Comparison of ENCODE assay signal across 14 cellular contexts in the genomic region with DNA sequence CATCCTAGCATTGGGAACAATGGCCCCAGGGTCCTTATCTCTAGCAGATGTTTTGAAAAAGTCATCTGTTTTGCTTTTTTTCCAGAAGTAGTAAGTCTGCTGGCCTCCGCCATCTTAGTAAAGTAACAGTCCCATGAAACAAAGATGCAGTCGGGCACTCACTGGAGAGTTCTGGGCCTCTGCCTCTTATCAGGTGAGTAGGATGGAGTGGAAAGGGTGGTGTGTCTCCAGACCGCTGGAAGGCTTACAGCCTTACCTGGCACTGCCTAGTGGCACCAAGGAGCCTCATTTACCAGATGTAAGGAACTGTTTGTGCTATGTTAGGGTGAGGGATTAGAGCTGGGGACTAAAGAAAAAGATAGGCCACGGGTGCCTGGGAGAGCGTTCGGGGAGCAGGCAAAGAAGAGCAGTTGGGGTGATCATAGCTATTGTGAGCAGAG. TPM values are rescaled to one million over a fixed set of nuclear protein-coding genes. Genes with fewer than 3 reads are reported as not detected.
DNase-seq lines count a peak whose midpoint lies in the region; ATAC-seq and TF ChIP-seq lines count a peak whose summit lies in the region.
"Had no signal": no experiment of that assay in that cellular context is flagged by ENCODE, and none has a peak within 500 bp of the region (broad histone marks: within the 10 kb centered on the region; RNA-seq: fewer than 3 reads in every experiment).

No MANE protein-coding gene starts in this region.

- peak in 3 of 5 donors; percentile 71 to 79 (median 76) for DNase-seq in CD4-positive, alpha-beta memory T cell
- no peak for DNase-seq in activated naive CD4-positive, alpha-beta T cell treated with anti-CD3 and anti-CD28 coated beads, Interleukin-2, amount 10 ng/mL, durations not matched to agents 7 days and 5 days
- no peak for DNase-seq in natural killer cell treated with Interleukin-12 subunit alpha and Interleukin-12 subunit beta and Interleukin-15 and Interleukin-18, amount 100 ng/mL, for 72 hours (ENCODE audit: low spot score)
- DNase-seq in COLO829 (ENCODE audit: low spot score), result no peak
- no peak for DNase-seq in NCI-H774 (lab: John Stamatoyannopoulos, UW)
- no peak for DNase-seq in SW480 (ENCODE audit: low spot score)
- DNase-seq: heart right ventricle, NCI-H2029, nucleus accumbens had no signal

- no peak for TF ChIP-seq CTCF in SU-DHL-6 (IDR thresholded peaks at IDR 0.05; ENCODE audit: insufficient read depth, low read length, poor library complexity, severe bottlenecking)

- H3K4me3 ChIP-seq in CD4-positive, alpha-beta memory T cell (ENCODE audit: low read length in 2 of 2), result peak overlapping the region; percentile 96 to 97
- no peak overlapping the region for H3K4me3 ChIP-seq in SU-DHL-6 (ENCODE audit: insufficient read depth, low read length, poor library complexity, severe bottlenecking)
- H3K4me3 ChIP-seq: breast epithelium had no signal

- H3K27me3 ChIP-seq in CD4-positive, alpha-beta memory T cell (ENCODE audit: insufficient read depth, low read length), result no peaks in the 10 kb centered on the region
- no peaks in the 10 kb centered on the region for H3K27me3 ChIP-seq in SU-DHL-6 (ENCODE audit: low read length)

- no peaks in the 10 kb centered on the region for H3K9me3 Mint-ChIP-seq in CD4-positive, alpha-beta memory T cell
- no peaks in the 10 kb centered on the region for H3K9me3 Mint-ChIP-seq in activated naive CD4-positive, alpha-beta T cell treated with anti-CD3 and anti-CD28 coated beads, Interleukin-2, amount 10 ng/mL, durations not matched to agents 7 days and 5 days
- no peaks in the 10 kb centered on the region for H3K9me3 Mint-ChIP-seq in natural killer cell treated with Interleukin-12 subunit alpha and Interleukin-12 subunit beta and Interleukin-15 and Interleukin-18, amount 100 ng/mL, for 72 hours

- H3K9me2 ChIP-seq in SU-DHL-6 (replicated peaks; ENCODE audit: insufficient read depth, low read length), result no peaks in the 10 kb centered on the region

- peaks cover 42 to 50% of the 10 kb centered on the region in 2 donors for H3K36me3 Mint-ChIP-seq in CD4-positive, alpha-beta memory T cell
- H3K36me3 Mint-ChIP-seq in activated naive CD4-positive, alpha-beta T cell treated with anti-CD3 and anti-CD28 coated beads, Interleukin-2, amount 10 ng/mL, durations not matched to agents 7 days and 5 days, result peaks cover 46% of the 10 kb centered on the region
- peaks cover 15% of the 10 kb centered on the region for H3K36me3 Mint-ChIP-seq in natural killer cell treated with Interleukin-12 subunit alpha and Interleukin-12 subunit beta and Interleukin-15 and Interleukin-18, amount 100 ng/mL, for 72 hours

- peak overlapping the region; percentile 37 for H2AFZ ChIP-seq in SU-DHL-6 (ENCODE audit: low read depth, low read length, severe bottlenecking)

- H3K27me3 Mint-ChIP-seq in CD4-positive, alpha-beta memory T cell, result no peaks in the 10 kb centered on the region
- peaks cover 4% of the 10 kb centered on the region for H3K27me3 Mint-ChIP-seq in activated naive CD4-positive, alpha-beta T cell treated with anti-CD3 and anti-CD28 coated beads, Interleukin-2, amount 10 ng/mL, durations not matched to agents 7 days and 5 days
- H3K27me3 Mint-ChIP-seq in natural killer cell treated with Interleukin-12 subunit alpha and Interleukin-12 subunit beta and Interleukin-15 and Interleukin-18, amount 100 ng/mL, for 72 hours, result no peaks in the 10 kb centered on the region

- H3K9ac ChIP-seq in SU-DHL-6 (ENCODE audit: low read length), result no peak overlapping the region

- ATAC-seq in natural killer cell treated with Interleukin-12 subunit alpha and Interleukin-12 subunit beta and Interleukin-15 and Interleukin-18, amount 100 ng/mL, for 72 hours, result peak in 1 of 2 donors; percentile 60
- no peak for ATAC-seq in HG03354 (IDR thresholded peaks at IDR 0.05; ENCODE audit: poor library complexity, severe bottlenecking, unreplicated experiment)
- ATAC-seq: heart right ventricle, left lobe of liver had no signal

- POLR2A ChIA-PET in CD4-positive, alpha-beta memory T cell (lab: Charles Lee; ENCODE audit: partially characterized antibody), result interaction anchor here (0.8 to 5.8 kb wide), 14 partner anchors 9 to 138 kb away, joined by 3 to 45 read pairs (median 7); partner anchors contain the start of genes JAML, MPZL3 and UBE4A

- no peaks in the 10 kb centered on the region for H3K9me3 ChIP-seq in CD4-positive, alpha-beta memory T cell (ENCODE audit: control insufficient read depth in 1 of 2, low read length in 2 of 2)
- no peaks in the 10 kb centered on the region for H3K9me3 ChIP-seq in SU-DHL-6 (ENCODE audit: insufficient read depth, low read length)
- H3K9me3 ChIP-seq: breast epithelium, heart right ventricle had no signal

- H3K4me3 Mint-ChIP-seq in CD4-positive, alpha-beta memory T cell, result peak overlapping the region; percentile 99 to 100 (median 100)
- H3K4me3 Mint-ChIP-seq in activated naive CD4-positive, alpha-beta T cell treated with anti-CD3 and anti-CD28 coated beads, Interleukin-2, amount 10 ng/mL, durations not matched to agents 7 days and 5 days, result peak overlapping the region; percentile 98
- H3K4me3 Mint-ChIP-seq in natural killer cell treated with Interleukin-12 subunit alpha and Interleukin-12 subunit beta and Interleukin-15 and Interleukin-18, amount 100 ng/mL, for 72 hours, result peak overlapping the region; percentile 89

- H4K20me1 ChIP-seq in SU-DHL-6 (ENCODE audit: low read depth, low read length), result no peaks in the 10 kb centered on the region

- peaks cover 9% of the 10 kb centered on the region for H3K36me3 ChIP-seq in CD4-positive, alpha-beta memory T cell (ENCODE audit: insufficient read depth, low read length)
- no peaks in the 10 kb centered on the region for H3K36me3 ChIP-seq in SU-DHL-6 (ENCODE audit: low read length)
- H3K36me3 ChIP-seq: breast epithelium, heart right ventricle had no signal

- no peaks in the 10 kb centered on the region for H3F3A ChIP-seq in SU-DHL-6 (ENCODE audit: insufficient read depth)

- H3K27ac ChIP-seq in CD4-positive, alpha-beta memory T cell (ENCODE audit: low read depth, low read length), result peak overlapping the region; percentile 91
- no peak overlapping the region for H3K27ac ChIP-seq in SU-DHL-6 (ENCODE audit: low read depth, low read length)
- H3K27ac ChIP-seq: breast epithelium had no signal

- no peak overlapping the region for H3K4me2 ChIP-seq in SU-DHL-6 (ENCODE audit: low read depth, low read length, poor library complexity, severe bottlenecking)

- H3K27ac Mint-ChIP-seq in CD4-positive, alpha-beta memory T cell, result peak overlapping the region; percentile 98 to 100 (median 99)
- peak overlapping the region; percentile 99 for H3K27ac Mint-ChIP-seq in activated naive CD4-positive, alpha-beta T cell treated with anti-CD3 and anti-CD28 coated beads, Interleukin-2, amount 10 ng/mL, durations not matched to agents 7 days and 5 days
- H3K27ac Mint-ChIP-seq in natural killer cell treated with Interleukin-12 subunit alpha and Interleukin-12 subunit beta and Interleukin-15 and Interleukin-18, amount 100 ng/mL, for 72 hours, result peak overlapping the region; percentile 93 to 96

- peaks cover 46 to 95% (median 67%) of the 10 kb centered on the region in 4 donors for H3K4me1 Mint-ChIP-seq in CD4-positive, alpha-beta memory T cell
- H3K4me1 Mint-ChIP-seq in activated naive CD4-positive, alpha-beta T cell treated with anti-CD3 and anti-CD28 coated beads, Interleukin-2, amount 10 ng/mL, durations not matched to agents 7 days and 5 days, result peaks cover 65% of the 10 kb centered on the region
- H3K4me1 Mint-ChIP-seq in natural killer cell treated with Interleukin-12 subunit alpha and Interleukin-12 subunit beta and Interleukin-15 and Interleukin-18, amount 100 ng/mL, for 72 hours (ENCODE audit: low read depth in 2 of 2), result peaks cover 27 to 41% of the 10 kb centered on the region in 2 donors

- CTCF ChIA-PET in CD4-positive, alpha-beta memory T cell (lab: Charles Lee; ENCODE audit: partially characterized antibody), result interaction anchor here (0.9 to 3.9 kb wide), 7 partner anchors 9 to 183 kb away, joined by 3 to 44 read pairs (median 3); no protein-coding TSS in a partner anchor
- CTCF ChIA-PET in activated naive CD4-positive, alpha-beta T cell treated with anti-CD3 and anti-CD28 coated beads, Interleukin-2, amount 10 ng/mL, durations not matched to agents 7 days and 5 days (lab: Charles Lee), result interaction anchor here (0.9 to 3.5 kb wide), 16 partner anchors 9 to 183 kb away, joined by 3 to 18 read pairs (median 4); partner anchors contain the start of genes CD3D, CD3G and MPZL2

- H3K4me1 ChIP-seq in CD4-positive, alpha-beta memory T cell (ENCODE audit: insufficient read depth, low read length), result peaks cover 68% of the 10 kb centered on the region
- H3K4me1 ChIP-seq: breast epithelium, heart right ventricle had no signal

- no peaks in the 10 kb centered on the region for H3K79me2 ChIP-seq in SU-DHL-6 (ENCODE audit: insufficient read depth, low read length)

- intact Hi-C loops in CD4-positive, alpha-beta memory T cell (cut with micrococcal nuclease), result loop anchor here (1.0 to 5.0 kb wide), 5 partner anchors 9 to 132 kb away; partner anchors contain the start of genes CD3D and KMT2A

RNA-seq across cellular contexts. Expression of gene CD3E, which starts 0.3 kb away (rescaled TPM):
- 100 to 1,000 TPM; 581 to 618 TPM for total RNA-seq in CD4-positive, alpha-beta memory T cell
- 100 to 1,000 TPM; 627 to 999 TPM for polyA plus RNA-seq in CD4-positive, alpha-beta memory T cell
- 100 to 1,000 TPM in 1 of 2 donors, 10 to 100 TPM in 1; 25.7 to 148 TPM for total RNA-seq in natural killer cell treated with Interleukin-12 subunit alpha and Interleukin-12 subunit beta and Interleukin-15 and Interleukin-18, amount 100 ng/mL, for 72 hours
- polyA plus RNA-seq: BJ had no signal

RNA-seq across cellular contexts. Expression of gene CD3D, which starts 37.7 kb away (rescaled TPM):
- 100 to 1,000 TPM; 338 to 343 TPM for total RNA-seq in CD4-positive, alpha-beta memory T cell
- 1,000 to 10,000 TPM in 1 of 2 donors, 100 to 1,000 TPM in 1; 993 to 1,046 TPM for polyA plus RNA-seq in CD4-positive, alpha-beta memory T cell
- total RNA-seq in natural killer cell treated with Interleukin-12 subunit alpha and Interleukin-12 subunit beta and Interleukin-15 and Interleukin-18, amount 100 ng/mL, for 72 hours, result 100 to 1,000 TPM in 1 of 2 donors, 10 to 100 TPM in 1; 30.5 to 161 TPM
- polyA plus RNA-seq: BJ had no signal

RNA-seq across cellular contexts. Expression of gene CD3G, which starts 39.3 kb away (rescaled TPM):
- 100 to 1,000 TPM; 191 to 205 TPM for total RNA-seq in CD4-positive, alpha-beta memory T cell
- 100 to 1,000 TPM; 131 to 417 TPM for polyA plus RNA-seq in CD4-positive, alpha-beta memory T cell
- total RNA-seq in natural killer cell treated with Interleukin-12 subunit alpha and Interleukin-12 subunit beta and Interleukin-15 and Interleukin-18, amount 100 ng/mL, for 72 hours, result 10 to 100 TPM in 1 of 2 donors, 1 to 10 TPM in 1; 7.1 to 49.4 TPM
- polyA plus RNA-seq: BJ had no signal

RNA-seq across cellular contexts. Expression of gene MPZL2, which starts 40.7 kb away (rescaled TPM):
- total RNA-seq in CD4-positive, alpha-beta memory T cell, result 1 to 10 TPM; 2.9 to 3.7 TPM
- 1 to 10 TPM in 1 of 2 donors, under 1 TPM in 1; 0.64 to 4.2 TPM for polyA plus RNA-seq in CD4-positive, alpha-beta memory T cell
- total RNA-seq in natural killer cell treated with Interleukin-12 subunit alpha and Interleukin-12 subunit beta and Interleukin-15 and Interleukin-18, amount 100 ng/mL, for 72 hours, result under 1 TPM in 1 of 2 donors, not detected in 1; 0.45 TPM
- polyA plus RNA-seq: BJ had no signal

RNA-seq across cellular contexts. Expression of gene MPZL3, which starts 52.7 kb away (rescaled TPM):
- total RNA-seq in CD4-positive, alpha-beta memory T cell, result 10 to 100 TPM; 29.9 to 32.0 TPM
- 10 to 100 TPM; 12.3 to 12.6 TPM for polyA plus RNA-seq in CD4-positive, alpha-beta memory T cell
- total RNA-seq in natural killer cell treated with Interleukin-12 subunit alpha and Interleukin-12 subunit beta and Interleukin-15 and Interleukin-18, amount 100 ng/mL, for 72 hours, result 10 to 100 TPM; 10.8 to 12.8 TPM

Comparison
In these comparisons a context has a peak if more than half of its experiments do, and no peak if none do; other contexts are left out.
1. DNase-seq: peak in CD4-positive, alpha-beta memory T cell (3 of 5); none in activated naive CD4-positive, alpha-beta T cell treated with anti-CD3 and anti-CD28 coated beads, Interleukin-2, amount 10 ng/mL, durations not matched to agents 7 days and 5 days (single experiment), natural killer cell treated with Interleukin-12 subunit alpha and Interleukin-12 subunit beta and Interleukin-15 and Interleukin-18, amount 100 ng/mL, for 72 hours (single experiment), COLO829 (single experiment), NCI-H774 (single experiment) and SW480 (single experiment).
2. Peak in every context shown above with its lines, with median percentiles within 50 percentile points of each other: H3K27ac Mint-ChIP-seq and H3K4me3 Mint-ChIP-seq.